ENCODE assay signal across 23 cellular contexts in genomic region chr7:101599787-101600186, GRCh38. TPM values are rescaled to one million over a fixed set of nuclear protein-coding genes. Genes with fewer than 3 reads are reported as not detected.
"Had no signal": no experiment of that assay in that cellular context is flagged by ENCODE, and none has a peak within 500 bp of the region (broad histone marks: within the 10 kb centered on the region; RNA-seq: fewer than 3 reads in every experiment).

No MANE protein-coding gene starts in this region.

- H3K4me2 ChIP-seq: KMS-11 had no signal

- DNase-seq: IMR-90, Kasumi-1, MM.1S, NCI-H1092 treated with DMSO at 0.1 percent for 48 hours, NCI-H1436 treated with DMSO at 0.1 percent for 48 hours, NCI-H1694, NCI-H187 treated with DMSO at 0.1 percent for 48 hours, NCI-H2081, NCI-H2107, NCI-H2227 treated with DMSO at 0.1 percent for 48 hours, NCI-H524, NCI-H526 treated with DMSO at 0.1 percent for 48 hours, NCI-H774, Right ventricle myocardium superior, RPMI8226, SIG-M5 had no signal

- FAIRE-seq: RCC 7860 had no signal

- H3K36me3 ChIP-seq: SJSA1 had no signal

- H3K4me1 ChIP-seq: SJSA1 had no signal

- H3K4me3 ChIP-seq: SJSA1, SK-N-MC had no signal

- H3K27ac ChIP-seq: KMS-11, SJSA1, SK-N-MC had no signal

- H3K9me3 ChIP-seq: SJSA1 had no signal

- H3K9ac ChIP-seq: KMS-11 had no signal

- H3K27me3 ChIP-seq: SJSA1 had no signal

RNA-seq across cellular contexts. Expression of gene MYL10, which starts 29.3 kb away (rescaled TPM):
- total RNA-seq: HT-29, IMR-90, M059J, NCI-H460, Right ventricle myocardium superior, SJSA1 had no signal
- polyA plus RNA-seq: IMR-90 had no signal
